ENCODE assay signal across 8 cellular contexts in the genomic region with DNA sequence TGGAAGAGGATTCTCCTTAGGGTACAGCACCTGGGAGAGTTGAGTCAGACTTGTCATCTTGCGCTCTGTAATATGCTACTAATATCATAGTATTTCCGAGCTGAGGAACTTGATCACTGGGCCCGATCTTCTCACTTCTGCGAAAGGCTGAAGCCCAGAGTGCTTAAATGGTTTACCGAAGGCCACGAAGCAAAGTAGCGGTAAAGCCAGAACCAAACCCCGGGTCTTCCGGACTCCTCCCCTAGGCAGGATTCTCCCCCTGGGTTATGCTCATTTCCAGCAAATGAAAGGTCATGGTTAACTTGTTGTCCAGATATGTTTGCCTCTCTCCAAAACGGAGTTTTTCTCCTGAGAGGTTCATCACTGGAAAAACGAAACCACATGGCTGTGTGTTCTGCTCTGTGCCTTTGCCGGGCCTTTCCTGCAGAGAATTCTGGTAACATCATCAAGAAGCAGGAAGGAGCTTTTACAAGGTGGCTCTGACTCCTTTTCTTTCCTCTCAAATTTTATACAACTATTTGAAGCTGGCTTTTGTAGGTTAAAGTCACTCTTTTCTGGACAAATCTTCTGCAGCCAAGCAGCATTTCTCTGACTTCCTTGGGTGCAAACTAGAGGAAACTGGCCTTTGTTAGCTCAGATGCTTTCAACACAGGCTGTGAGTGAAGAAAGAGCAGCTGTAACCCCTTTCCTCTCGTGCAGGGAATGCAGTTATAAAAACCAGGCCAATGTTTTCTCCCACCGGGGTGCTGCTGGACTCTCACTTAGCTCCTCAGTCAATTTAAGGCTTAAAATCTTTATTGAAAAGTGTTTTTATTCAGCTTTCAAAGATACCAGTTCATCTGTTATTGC. TPM values are rescaled to one million over a fixed set of nuclear protein-coding genes. Genes with fewer than 3 reads are reported as not detected.
DNase-seq lines count a peak whose midpoint lies in the region; ATAC-seq and TF ChIP-seq lines count a peak whose summit lies in the region.

No MANE protein-coding gene starts in this region.

- H3K79me2 ChIP-seq in GM23338 (replicated peaks; ENCODE audit: insufficient read depth) = no peaks in the 10 kb centered on the region

- H3K27ac Mint-ChIP-seq in GM23338 (peak overlapping the region; percentile 67; the same call in 1 of the 2 replicates), WTC11 (peak overlapping the region; percentile 88)

- 39 to 51% methylated on average over 14 of the region's 14 CpGs for WGBS in heart right ventricle, 2 donors

- no peaks in the 10 kb centered on the region for H3K36me3 ChIP-seq in GM23338 (ENCODE audit: insufficient read depth)
- H3K36me3 ChIP-seq in heart right ventricle = no peaks in the 10 kb centered on the region

- peak; percentile 35 for DNase-seq in GM23338 (ENCODE audit: low spot score)
- no peak for DNase-seq in WTC11 (ENCODE audit: low spot score)
- DNase-seq in heart right ventricle = peak in 1 of 2 donors; percentile 30
- no peak for DNase-seq in RWPE1 (ENCODE audit: low spot score)
- no peak for DNase-seq in H4 (ENCODE audit: low spot score)
- DNase-seq in stimulated activated CD4-positive, alpha-beta T cell treated with anti-CD3 and anti-CD28 coated beads, Interleukin-4, amount 100 ng/mL, for 1 hour = no peak

- no peak overlapping the region for H2AFZ ChIP-seq in GM23338

- ATAC-seq in GM23338 (peak; percentile 51), WTC11 (peak; percentile 41; the same call in 1 of the 2 replicates), heart right ventricle (peak in 7 of 8 donors; percentile 63 to 84 (median 80)), HG02623 (IDR thresholded peaks at IDR 0.05; ENCODE audit: unreplicated experiment) (no peak)

- H3K4me1 Mint-ChIP-seq in GM23338 = peaks cover 21% of the 10 kb centered on the region
- peaks cover 23% of the 10 kb centered on the region for H3K4me1 Mint-ChIP-seq in WTC11

- no peak overlapping the region for H3K4me3 Mint-ChIP-seq in GM23338
- no peak overlapping the region for H3K4me3 Mint-ChIP-seq in WTC11

- no peak overlapping the region for H3K4me2 ChIP-seq in GM23338

- no peaks in the 10 kb centered on the region for H3K9me2 ChIP-seq in GM23338 (ENCODE audit: insufficient read depth)

- CTCF ChIA-PET in WTC11 (lab: Charles Lee) = interaction anchor here (0.8 to 1.9 kb wide), 12 partner anchors 9 to 173 kb away, joined by 3 to 12 read pairs (median 4); a partner anchor contains a TSS
- CTCF ChIA-PET in RWPE1 (lab: Yijun Ruan, JAX) = interaction anchor here (0.6 kb wide), 1 partner anchor 1511 kb away, joined by 6 read pairs; no protein-coding TSS in a partner anchor

- H3K9me3 Mint-ChIP-seq in GM23338 (no peaks in the 10 kb centered on the region), WTC11 (no peaks in the 10 kb centered on the region)

- no peak overlapping the region for H3K4me3 ChIP-seq in GM23338
- peak overlapping the region in 9 of 10 donors; percentile 5 to 46 (median 31) for H3K4me3 ChIP-seq in heart right ventricle
- no peak overlapping the region for H3K4me3 ChIP-seq in skin epidermis

- H3K27me3 ChIP-seq in GM23338 (ENCODE audit: insufficient read depth) = no peaks in the 10 kb centered on the region
- H3K27me3 ChIP-seq in heart right ventricle = no peaks in the 10 kb centered on the region

- H3K27me3 Mint-ChIP-seq in GM23338 (ENCODE audit: insufficient read depth, low read depth, poor library complexity) = peaks cover 3% of the 10 kb centered on the region
- no peaks in the 10 kb centered on the region for H3K27me3 Mint-ChIP-seq in WTC11 (ENCODE audit: low read depth)

- H3K36me3 Mint-ChIP-seq in GM23338 (ENCODE audit: low read depth) (no peaks in the 10 kb centered on the region), WTC11 (no peaks in the 10 kb centered on the region)

- TF ChIP-seq CTCF in GM23338 (conservative IDR thresholded peaks at IDR 0.05; ENCODE audit: low read depth in 2 of 2) (no peak), WTC11 (IDR thresholded peaks at IDR 0.05) (no peak), heart right ventricle (IDR thresholded peaks at IDR 0.05) (no peak), RWPE1 (conservative IDR thresholded peaks at IDR 0.05; ENCODE audit: low read depth) (no peak)

- POLR2A ChIA-PET in WTC11 (lab: Charles Lee) (no interaction called here), RWPE1 (lab: Yijun Ruan, JAX; ENCODE audit: low non-redundant PET) (no interaction called here)

- H3K4me1 ChIP-seq in GM23338 (ENCODE audit: insufficient read depth) (peaks cover 19% of the 10 kb centered on the region; the same call in 1 of the 2 replicates), heart right ventricle (peaks cover 5 to 57% (median 22%) of the 10 kb centered on the region in 9 donors)

- intact Hi-C loops in heart right ventricle (cut with DNase I) = no loop called here

- peak overlapping the region; percentile 34; the same call in 1 of the 2 replicates for H3K27ac ChIP-seq in GM23338 (ENCODE audit: low read depth)
- peak overlapping the region in 9 of 10 donors; percentile 58 to 86 (median 72) for H3K27ac ChIP-seq in heart right ventricle
- H3K27ac ChIP-seq in skin epidermis = peak overlapping the region in 20 of 21 experiments; percentile 2 to 87 (median 52)
- no peak overlapping the region for H3K27ac ChIP-seq in RWPE1

- no peaks in the 10 kb centered on the region for H3F3A ChIP-seq in GM23338 (replicated peaks; ENCODE audit: low read depth)

- no peaks in the 10 kb centered on the region for H3K9me3 ChIP-seq in heart right ventricle

- no peaks in the 10 kb centered on the region for H4K20me1 ChIP-seq in GM23338 (replicated peaks; ENCODE audit: insufficient read depth)

TF ChIP-seq in GM23338, 12 proteins besides CTCF, POLR2A, EP300 and RAD21 (continues in another document):
- no peak for TF ChIP-seq JUNB (IDR thresholded peaks at IDR 0.05; ENCODE audit: unreplicated experiment)
- TF ChIP-seq EZH2 (IDR thresholded peaks at IDR 0.05; ENCODE audit: low read depth, unreplicated experiment) = no peak
- TF ChIP-seq ZNF114 (CRISPR knock-in tag; IDR thresholded peaks at IDR 0.05) = no peak
- TF ChIP-seq, protein P1, sequence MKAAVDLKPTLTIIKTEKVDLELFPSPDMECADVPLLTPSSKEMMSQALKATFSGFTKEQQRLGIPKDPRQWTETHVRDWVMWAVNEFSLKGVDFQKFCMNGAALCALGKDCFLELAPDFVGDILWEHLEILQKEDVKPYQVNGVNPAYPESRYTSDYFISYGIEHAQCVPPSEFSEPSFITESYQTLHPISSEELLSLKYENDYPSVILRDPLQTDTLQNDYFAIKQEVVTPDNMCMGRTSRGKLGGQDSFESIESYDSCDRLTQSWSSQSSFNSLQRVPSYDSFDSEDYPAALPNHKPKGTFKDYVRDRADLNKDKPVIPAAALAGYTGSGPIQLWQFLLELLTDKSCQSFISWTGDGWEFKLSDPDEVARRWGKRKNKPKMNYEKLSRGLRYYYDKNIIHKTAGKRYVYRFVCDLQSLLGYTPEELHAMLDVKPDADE (IDR thresholded peaks at IDR 0.05) = no peak
- no peak for TF ChIP-seq NANOG (IDR thresholded peaks at IDR 0.05; ENCODE audit: borderline replicate concordance)
- TF ChIP-seq STAT1 (IDR thresholded peaks at IDR 0.05; ENCODE audit: unreplicated experiment) = no peak
- no peak for TF ChIP-seq POLR2AphosphoS5 (IDR thresholded peaks at IDR 0.05; ENCODE audit: low read depth)
- no peak for TF ChIP-seq EZH2phosphoT487 (IDR thresholded peaks at IDR 0.05; ENCODE audit: unreplicated experiment)
- TF ChIP-seq ZNF331 (CRISPR knock-in tag; IDR thresholded peaks at IDR 0.05; ENCODE audit: low read depth) = no peak
- no peak for TF ChIP-seq CREB1 (CRISPR knock-in tag; IDR thresholded peaks at IDR 0.05; ENCODE audit: low read depth)

TF ChIP-seq in WTC11, 78 proteins besides CTCF, POLR2A, EP300 and RAD21:
- TF ChIP-seq, protein P2, sequence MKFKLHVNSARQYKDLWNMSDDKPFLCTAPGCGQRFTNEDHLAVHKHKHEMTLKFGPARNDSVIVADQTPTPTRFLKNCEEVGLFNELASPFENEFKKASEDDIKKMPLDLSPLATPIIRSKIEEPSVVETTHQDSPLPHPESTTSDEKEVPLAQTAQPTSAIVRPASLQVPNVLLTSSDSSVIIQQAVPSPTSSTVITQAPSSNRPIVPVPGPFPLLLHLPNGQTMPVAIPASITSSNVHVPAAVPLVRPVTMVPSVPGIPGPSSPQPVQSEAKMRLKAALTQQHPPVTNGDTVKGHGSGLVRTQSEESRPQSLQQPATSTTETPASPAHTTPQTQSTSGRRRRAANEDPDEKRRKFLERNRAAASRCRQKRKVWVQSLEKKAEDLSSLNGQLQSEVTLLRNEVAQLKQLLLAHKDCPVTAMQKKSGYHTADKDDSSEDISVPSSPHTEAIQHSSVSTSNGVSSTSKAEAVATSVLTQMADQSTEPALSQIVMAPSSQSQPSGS (CRISPR knock-in tag; IDR thresholded peaks at IDR 0.05; ENCODE audit: borderline replicate concordance, low read depth) = no peak
- TF ChIP-seq ZNF232 (CRISPR knock-in tag; IDR thresholded peaks at IDR 0.05) (no peak), ZNF423 (CRISPR knock-in tag; IDR thresholded peaks at IDR 0.05) (no peak), NR2C2 (CRISPR knock-in tag; IDR thresholded peaks at IDR 0.05) (no peak), NFE2L1 (CRISPR knock-in tag; IDR thresholded peaks at IDR 0.05) (no peak)

RNA-seq across cellular contexts. Expression of a gene that starts 35.5 kb away (rescaled TPM):
- total RNA-seq in GM23338 (2014; rRNA removed; shearing (Covaris generic)) = 12.0 and 17.2 TPM in 2 replicates
- 2.1 and 2.6 TPM in 2 replicates for polyA plus RNA-seq in GM23338 (2016; fragmentation: Nextera tagmentation; extraction: Ambion mirVana)
- total RNA-seq in WTC11 (2021) = 18.9 to 22.6 TPM (median 21.1 TPM) in 3 replicates
- total RNA-seq in heart right ventricle = 1 to 10 TPM in 9 of 10 donors, under 1 TPM in 1; 0.66 to 8.0 (median 1.6) TPM
- polyA plus RNA-seq in heart right ventricle = 1 to 10 TPM in 1 of 2 donors, under 1 TPM in 1; 0.51 to 1.4 TPM
- 4.4 and 6.4 TPM in 2 replicates for total RNA-seq in H4 (2014; rRNA removed; shearing (Covaris generic))

Comparison
In these comparisons a context has a peak if more than half of its experiments do, and no peak if none do; other contexts are left out.
1. H3K4me3 ChIP-seq: peak in heart right ventricle (9 of 10); none in GM23338 (single experiment) and skin epidermis (0 of 7).